7 cellular contexts compared by ENCODE assay signal in the genomic region with DNA sequence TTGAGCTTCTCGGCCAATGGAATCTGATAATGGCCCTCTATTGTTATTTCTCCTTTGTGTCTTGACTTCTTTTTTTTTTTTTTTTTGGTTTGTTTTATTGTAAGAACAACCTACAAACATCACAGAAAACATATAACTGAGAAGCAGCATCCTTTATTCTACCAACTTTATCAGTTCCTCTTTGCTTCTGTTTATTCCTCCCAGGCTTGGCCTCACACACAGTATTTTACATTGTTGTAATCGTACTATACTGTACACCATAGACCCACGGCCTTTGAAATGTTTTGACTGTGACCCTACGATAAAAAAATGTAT. TPM values are rescaled to one million over a fixed set of nuclear protein-coding genes. Genes with fewer than 3 reads are reported as not detected.
DNase-seq lines count a peak whose midpoint lies in the region; ATAC-seq and TF ChIP-seq lines count a peak whose summit lies in the region.

No MANE protein-coding gene starts in this region.

- no peaks in the 10 kb centered on the region for H3K36me3 ChIP-seq in spleen
- no peaks in the 10 kb centered on the region for H3K36me3 ChIP-seq in aorta (ENCODE audit: control insufficient read depth in 1 of 2, insufficient read depth in 2 of 2, low read length in 1 of 2)

- peak overlapping the region; percentile 90 for H3K27ac Mint-ChIP-seq in activated CD4-positive, alpha-beta memory T cell treated with anti-CD3 and anti-CD28 coated beads, Interleukin-2, amount 10 ng/mL, durations not matched to agents 7 days and 5 days

- H3K27me3 Mint-ChIP-seq in activated CD4-positive, alpha-beta memory T cell treated with anti-CD3 and anti-CD28 coated beads, Interleukin-2, amount 10 ng/mL, durations not matched to agents 7 days and 5 days, result no peaks in the 10 kb centered on the region

- H3K9me3 Mint-ChIP-seq in activated CD4-positive, alpha-beta memory T cell treated with anti-CD3 and anti-CD28 coated beads, Interleukin-2, amount 10 ng/mL, durations not matched to agents 7 days and 5 days, result no peaks in the 10 kb centered on the region

- peak overlapping the region; percentile 96 for H3K4me3 Mint-ChIP-seq in activated CD4-positive, alpha-beta memory T cell treated with anti-CD3 and anti-CD28 coated beads, Interleukin-2, amount 10 ng/mL, durations not matched to agents 7 days and 5 days

- CTCF ChIA-PET in activated CD4-positive, alpha-beta memory T cell treated with anti-CD3 and anti-CD28 coated beads, Interleukin-2, amount 10 ng/mL, durations not matched to agents 7 days and 5 days (lab: Charles Lee), result interaction anchor here (0.6 to 4.6 kb wide), 2 partner anchors 16 to 67 kb away, joined by 3 to 33 read pairs; no protein-coding TSS in a partner anchor
- CTCF ChIA-PET in GM10248 (lab: Yijun Ruan, JAX), result interaction anchor here (0.8 to 5.9 kb wide), 3 partner anchors 9 to 65 kb away, joined by 3 to 34 read pairs (median 17); no protein-coding TSS in a partner anchor

- DNase-seq in HL-60 (ENCODE audit: low read depth in 1 of 2, low spot score in 1 of 2) (no peak), spleen (no peak), GM10248 (ENCODE audit: extremely low spot score) (no peak), NCI-H2029 treated with DMSO at 0.1 percent for 48 hours (lab: John Stamatoyannopoulos, UW) (no peak), aorta (no peak)
- no peak for DNase-seq in activated CD4-positive, alpha-beta memory T cell treated with anti-CD3 and anti-CD28 coated beads, Interleukin-2, amount 10 ng/mL, durations not matched to agents 7 days and 5 days

- H3K27ac ChIP-seq in HL-60 (replicated peaks) (no peak overlapping the region), spleen (peak overlapping the region in 6 of 8 donors; percentile 35 to 89 (median 78)), aorta (ENCODE audit: low read depth in 1 of 2, low read length in 2 of 2) (no peak overlapping the region)

- H3K4me1 ChIP-seq in spleen (peaks cover 25 to 83% (median 50%) of the 10 kb centered on the region in 6 donors), aorta (ENCODE audit: control insufficient read depth in 1 of 2, insufficient read depth in 2 of 2, low read length in 2 of 2) (no peaks in the 10 kb centered on the region)

- peaks cover 80% of the 10 kb centered on the region for H3K4me1 Mint-ChIP-seq in activated CD4-positive, alpha-beta memory T cell treated with anti-CD3 and anti-CD28 coated beads, Interleukin-2, amount 10 ng/mL, durations not matched to agents 7 days and 5 days

- intact Hi-C loops in spleen (cut with DNase I; ENCODE audit: low total_unique reads), result no loop called here
- intact Hi-C loops in aorta (cut with DNase I), result no loop called here

- no peak for ATAC-seq in aorta (ENCODE audit: low FRiP score)

- TF ChIP-seq POLR2A in spleen (IDR thresholded peaks at IDR 0.05), result no peak

- TF ChIP-seq CTCF in HL-60 (IDR thresholded peaks at IDR 0.05; ENCODE audit: insufficient read depth, low read length) (no peak), spleen (IDR thresholded peaks at IDR 0.05 in 8 of 11, conservative IDR thresholded peaks at IDR 0.05 in 3 of 11) (no peak), GM10248 (IDR thresholded peaks at IDR 0.05; ENCODE audit: control extremely low read depth, extremely low read depth, low read depth, missing control alignments) (no peak)

- POLR2A ChIA-PET in activated CD4-positive, alpha-beta memory T cell treated with anti-CD3 and anti-CD28 coated beads, Interleukin-2, amount 10 ng/mL, durations not matched to agents 7 days and 5 days (lab: Charles Lee), result interaction anchor here (0.7 to 10.5 kb wide), 7 partner anchors 8 to 471 kb away, joined by 4 to 225 read pairs (median 5); a partner anchor contains a TSS
- POLR2A ChIA-PET in GM10248 (lab: Yijun Ruan, JAX), result no interaction called here

- WGBS in spleen, 5 donors, result 63 to 74% (median 70%) methylated on average over 4 of the region's 4 CpGs
- 72 to 76% methylated on average over 4 of the region's 4 CpGs for WGBS in aorta, 2 donors

- H3K36me3 Mint-ChIP-seq in activated CD4-positive, alpha-beta memory T cell treated with anti-CD3 and anti-CD28 coated beads, Interleukin-2, amount 10 ng/mL, durations not matched to agents 7 days and 5 days (ENCODE audit: low read depth), result peaks cover 11% of the 10 kb centered on the region

- H3K9me3 ChIP-seq in spleen, result no peaks in the 10 kb centered on the region
- H3K9me3 ChIP-seq in aorta (ENCODE audit: control insufficient read depth, low read length), result no peaks in the 10 kb centered on the region

- H3K4me3 ChIP-seq in HL-60 (replicated peaks; ENCODE audit: insufficient read depth, low read length) (peak overlapping the region; percentile 72), iPS-11a (ENCODE audit: low read depth, low read length) (peak overlapping the region; percentile 62), spleen (peak overlapping the region in 7 of 8 donors; percentile 54 to 81 (median 71)), aorta (ENCODE audit: low read length in 2 of 2) (peak overlapping the region in 1 of 2 donors; percentile 37)

- H3K27me3 ChIP-seq in HL-60 (ENCODE audit: insufficient read depth, poor library complexity, severe bottlenecking) (no peaks in the 10 kb centered on the region), spleen (replicated peaks in 1 of 7) (no peaks in the 10 kb centered on the region), aorta (ENCODE audit: control insufficient read depth in 1 of 2, insufficient read depth in 2 of 2, low read length in 1 of 2) (no peaks in the 10 kb centered on the region)

RNA-seq across cellular contexts. Expression of a gene that starts 0.6 kb away (rescaled TPM):
- 10 to 100 TPM; 52.2 to 55.0 TPM for total RNA-seq in activated CD4-positive, alpha-beta memory T cell treated with anti-CD3 and anti-CD28 coated beads, Interleukin-2, amount 10 ng/mL, durations not matched to agents 7 days and 5 days
- total RNA-seq in spleen (10 to 100 TPM; 11.6 to 38.4 (median 17.4) TPM), aorta (10 to 100 TPM; 11.5 to 13.9 TPM)
- polyA plus RNA-seq in spleen (10 to 100 TPM; 26.1 to 64.8 (median 41.0) TPM), aorta (10 to 100 TPM; 15.8 to 34.1 TPM)

Comparison
In these comparisons a context has a peak if more than half of its experiments do, and no peak if none do; other contexts are left out.
1. H3K27ac ChIP-seq: peak in spleen (6 of 8); none in HL-60 (single experiment) and aorta (0 of 2).